Comparison of ENCODE assay signal across 9 cellular contexts in genomic region chr4:41661447-41662076, GRCh38.
DNase-seq lines count a peak whose midpoint lies in the region; ATAC-seq, FAIRE-seq and TF ChIP-seq lines count a peak whose summit lies in the region.
"Had no signal": no experiment of that assay in that cellular context is flagged by ENCODE, and none has a peak within 500 bp of the region (broad histone marks: within the 10 kb centered on the region; RNA-seq: fewer than 3 reads in every experiment).

No MANE protein-coding gene starts in this region.

- peak; percentile 70 for TF ChIP-seq CTCF in GM13976 (IDR thresholded peaks at IDR 0.05; ENCODE audit: borderline replicate concordance, control extremely low read depth, extremely low read depth, insufficient read depth, missing control alignments)
- peak; percentile 95 for TF ChIP-seq CTCF in RWPE1 (conservative IDR thresholded peaks at IDR 0.05; ENCODE audit: low read depth)
- TF ChIP-seq CTCF in GM12878 (IDR thresholded peaks at IDR 0.05 in 2 of 3, conservative IDR thresholded peaks at IDR 0.05 in 1 of 3; ENCODE audit: control insufficient read depth in 2 of 3, extremely low read depth in 1 of 3, insufficient read depth in 1 of 3, low read depth in 3 of 3, low read length in 3 of 3), result peak; percentile 83 to 92 (median 89)

- no peak overlapping the region for H3K27ac ChIP-seq in RWPE1
- no peak overlapping the region for H3K27ac ChIP-seq in GM12878 (ENCODE audit: control insufficient read depth, insufficient read depth)
- H3K27ac ChIP-seq in effector memory CD4-positive, alpha-beta T cell (ENCODE audit: insufficient read depth, low read length, poor library complexity, severe bottlenecking), result no peak overlapping the region

- DNase-seq in AG20443 (ENCODE audit: low spot score) (peak; percentile 75), GM13976 (ENCODE audit: low spot score) (peak; percentile 49), RWPE1 (ENCODE audit: low spot score) (peak; percentile 60), GM12878 (ENCODE audit: low read depth, low spot score) (no peak), iPS-NIHi11 (ENCODE audit: low spot score) (peak; percentile 52)
- DNase-seq in stimulated activated CD4-positive, alpha-beta T cell treated with anti-CD3 and anti-CD28 coated beads, Interleukin-12 subunit alpha, Interleukin-12 subunit beta, amount 100 ng/mL, for 4 hours, result peak; percentile 34
- DNase-seq in effector memory CD4-positive, alpha-beta T cell, result no peak

- no peaks in the 10 kb centered on the region for H3K9me3 ChIP-seq in GM12878 (replicated peaks; ENCODE audit: control insufficient read depth, insufficient read depth, low read length)
- no peaks in the 10 kb centered on the region for H3K9me3 ChIP-seq in effector memory CD4-positive, alpha-beta T cell (ENCODE audit: control insufficient read depth, low read length)

- ATAC-seq in GM12878, result peak; percentile 84
- ATAC-seq: naive thymus-derived CD4-positive, alpha-beta T cell had no signal

- no peak overlapping the region for H2AFZ ChIP-seq in GM12878 (ENCODE audit: control insufficient read depth, low read depth, low read length)

- no peak overlapping the region for H3K9ac ChIP-seq in GM12878 (ENCODE audit: control insufficient read depth, insufficient read depth, low read length)

- no peak for TF ChIP-seq POLR2A in GM12878 (IDR thresholded peaks at IDR 0.05; ENCODE audit: low read depth, low read length)

- H4K20me1 ChIP-seq in GM12878 (ENCODE audit: control insufficient read depth, insufficient read depth), result no peaks in the 10 kb centered on the region

- FAIRE-seq in GM12878 (lab: Jason Lieb, UNC), result peak; percentile 89

- H3K4me3 ChIP-seq in GM12878, result no peak overlapping the region
- no peak overlapping the region for H3K4me3 ChIP-seq in effector memory CD4-positive, alpha-beta T cell (ENCODE audit: insufficient read depth, low read depth, low read length, poor library complexity, severe bottlenecking)

- TF ChIP-seq EP300 in Ishikawa (IDR thresholded peaks at IDR 0.05; ENCODE audit: borderline replicate concordance) (no peak), GM12878 (IDR thresholded peaks at IDR 0.05; ENCODE audit: borderline replicate concordance in 1 of 2, control insufficient read depth in 1 of 2, low read depth in 2 of 2, low read length in 2 of 2) (no peak)

- H3K79me2 ChIP-seq in GM12878 (ENCODE audit: control insufficient read depth, insufficient read depth, low read length), result no peaks in the 10 kb centered on the region

- POLR2A ChIA-PET in RWPE1 (lab: Yijun Ruan, JAX; ENCODE audit: low non-redundant PET), result no interaction called here
- POLR2A ChIA-PET in GM12878 (lab: Charles Lee), result no interaction called here

- H3K27me3 ChIP-seq in GM12878 (replicated peaks in 1 of 2; ENCODE audit: control insufficient read depth in 2 of 2, insufficient read depth in 2 of 2, low read length in 1 of 2), result peaks cover 0 to 2% of the 10 kb centered on the region in 2 experiments; a peak in 1 of 4 replicates
- H3K27me3 ChIP-seq in effector memory CD4-positive, alpha-beta T cell (replicated peaks; ENCODE audit: control insufficient read depth, insufficient read depth, low read length, poor library complexity, severe bottlenecking), result no peaks in the 10 kb centered on the region

- BruUV-seq in GM12878 (replicated peaks; lab: Mats Ljungman, UMichigan), result no TSS peak

- SMC1A ChIA-PET in GM12878 (lab: Charles Lee; ENCODE audit: uncharacterized antibody, unreplicated experiment), result interaction anchor here (0.6 to 7.0 kb wide), 8 partner anchors 14 to 686 kb away, joined by 3 to 67 read pairs (median 3); no protein-coding TSS in a partner anchor

- RAD21 ChIA-PET in GM12878 (lab: Charles Lee; ENCODE audit: unreplicated experiment), result interaction anchor here (0.7 to 3.8 kb wide), 4 partner anchors 378 to 402 kb away, joined by 3 to 34 read pairs (median 3); no protein-coding TSS in a partner anchor

- no peaks in the 10 kb centered on the region for H3K36me3 ChIP-seq in GM12878 (ENCODE audit: control insufficient read depth in 2 of 2, insufficient read depth in 2 of 2, low read length in 1 of 2)
- H3K36me3 ChIP-seq in effector memory CD4-positive, alpha-beta T cell (ENCODE audit: control insufficient read depth, insufficient read depth, low read length), result no peaks in the 10 kb centered on the region

- CTCF ChIA-PET in RWPE1 (lab: Yijun Ruan, JAX) (interaction anchor here (0.5 to 3.1 kb wide), 14 partner anchors 10 to 470 kb away, joined by 3 to 29 read pairs (median 5); no protein-coding TSS in a partner anchor), GM12878 (lab: Yijun Ruan, JAX) (interaction anchor here (0.7 to 7.0 kb wide), 23 partner anchors 9 to 753 kb away, joined by 3 to 126 read pairs (median 4); no protein-coding TSS in a partner anchor)

- no peak overlapping the region for H3K4me2 ChIP-seq in GM12878 (ENCODE audit: control insufficient read depth, insufficient read depth)

- no peaks in the 10 kb centered on the region for H3K4me1 ChIP-seq in GM12878 (ENCODE audit: control insufficient read depth, insufficient read depth, low read length)
- no peaks in the 10 kb centered on the region for H3K4me1 ChIP-seq in effector memory CD4-positive, alpha-beta T cell (ENCODE audit: control insufficient read depth, insufficient read depth, low read length, poor library complexity, severe bottlenecking)

- intact Hi-C loops in GM12878 (cut with micrococcal nuclease; ENCODE audit: unreplicated experiment), result loop anchor here (1.0 to 10.0 kb wide), 2 partner anchors 380 to 727 kb away; no protein-coding TSS in a partner anchor

- 33% methylated on average over 6 of the region's 6 CpGs for WGBS in GM12878 (ENCODE audit: insufficient coverage, insufficient replicate concordance, low lambda C conversion rate, missing lambda C conversion rate)

- TF ChIP-seq RAD21 in Ishikawa (IDR thresholded peaks at IDR 0.05; ENCODE audit: low read depth), result peak; percentile 96
- peak; percentile 79 for TF ChIP-seq RAD21 in GM12878 (IDR thresholded peaks at IDR 0.05; ENCODE audit: insufficient read depth, low read depth, low read length)

- in situ Hi-C loops in GM13976 (cut with MboI; ENCODE audit: low sequenced_read_pairs, unreplicated experiment), result loop anchor here (10.0 kb wide), 1 partner anchor 377 kb away; no protein-coding TSS in a partner anchor
- in situ Hi-C loops in GM12878 (cut with MboI), result loop anchor here (25.0 kb wide), 1 partner anchor 749 kb away; no protein-coding TSS in a partner anchor

TF ChIP-seq in Ishikawa, 13 proteins besides CTCF, POLR2A, EP300 and RAD21 (continues in another document):
- TF ChIP-seq FOXM1 (IDR thresholded peaks at IDR 0.05; ENCODE audit: borderline replicate concordance, low read depth), result no peak
- TF ChIP-seq TEAD4 (IDR thresholded peaks at IDR 0.05), result no peak
- TF ChIP-seq, protein P1, sequence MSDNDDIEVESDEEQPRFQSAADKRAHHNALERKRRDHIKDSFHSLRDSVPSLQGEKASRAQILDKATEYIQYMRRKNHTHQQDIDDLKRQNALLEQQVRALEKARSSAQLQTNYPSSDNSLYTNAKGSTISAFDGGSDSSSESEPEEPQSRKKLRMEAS (IDR thresholded peaks at IDR 0.05), result no peak
- TF ChIP-seq EGR1 (IDR thresholded peaks at IDR 0.05), result no peak
- TF ChIP-seq TAF1 (IDR thresholded peaks at IDR 0.05; ENCODE audit: low read depth), result no peak
- no peak for TF ChIP-seq CREB1 (IDR thresholded peaks at IDR 0.05; ENCODE audit: low read depth)

TF ChIP-seq in GM12878, 131 proteins besides CTCF, POLR2A, EP300 and RAD21:
- TF ChIP-seq SMC3 (IDR thresholded peaks at IDR 0.05; ENCODE audit: borderline replicate concordance, low read length) (peak; percentile 84), CBX3 (IDR thresholded peaks at IDR 0.05; ENCODE audit: borderline replicate concordance, low read depth) (no peak), YY1 (IDR thresholded peaks at IDR 0.05; ENCODE audit: low read depth, low read length) (0 out of 2 replicates have a peak, but pooled peaks have one; percentile 13)
- TF ChIP-seq, protein P1 (IDR thresholded peaks at IDR 0.05; ENCODE audit: low read depth, low read length), result no peak
- TF ChIP-seq, protein P2, sequence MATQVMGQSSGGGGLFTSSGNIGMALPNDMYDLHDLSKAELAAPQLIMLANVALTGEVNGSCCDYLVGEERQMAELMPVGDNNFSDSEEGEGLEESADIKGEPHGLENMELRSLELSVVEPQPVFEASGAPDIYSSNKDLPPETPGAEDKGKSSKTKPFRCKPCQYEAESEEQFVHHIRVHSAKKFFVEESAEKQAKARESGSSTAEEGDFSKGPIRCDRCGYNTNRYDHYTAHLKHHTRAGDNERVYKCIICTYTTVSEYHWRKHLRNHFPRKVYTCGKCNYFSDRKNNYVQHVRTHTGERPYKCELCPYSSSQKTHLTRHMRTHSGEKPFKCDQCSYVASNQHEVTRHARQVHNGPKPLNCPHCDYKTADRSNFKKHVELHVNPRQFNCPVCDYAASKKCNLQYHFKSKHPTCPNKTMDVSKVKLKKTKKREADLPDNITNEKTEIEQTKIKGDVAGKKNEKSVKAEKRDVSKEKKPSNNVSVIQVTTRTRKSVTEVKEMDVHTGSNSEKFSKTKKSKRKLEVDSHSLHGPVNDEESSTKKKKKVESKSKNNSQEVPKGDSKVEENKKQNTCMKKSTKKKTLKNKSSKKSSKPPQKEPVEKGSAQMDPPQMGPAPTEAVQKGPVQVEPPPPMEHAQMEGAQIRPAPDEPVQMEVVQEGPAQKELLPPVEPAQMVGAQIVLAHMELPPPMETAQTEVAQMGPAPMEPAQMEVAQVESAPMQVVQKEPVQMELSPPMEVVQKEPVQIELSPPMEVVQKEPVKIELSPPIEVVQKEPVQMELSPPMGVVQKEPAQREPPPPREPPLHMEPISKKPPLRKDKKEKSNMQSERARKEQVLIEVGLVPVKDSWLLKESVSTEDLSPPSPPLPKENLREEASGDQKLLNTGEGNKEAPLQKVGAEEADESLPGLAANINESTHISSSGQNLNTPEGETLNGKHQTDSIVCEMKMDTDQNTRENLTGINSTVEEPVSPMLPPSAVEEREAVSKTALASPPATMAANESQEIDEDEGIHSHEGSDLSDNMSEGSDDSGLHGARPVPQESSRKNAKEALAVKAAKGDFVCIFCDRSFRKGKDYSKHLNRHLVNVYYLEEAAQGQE (IDR thresholded peaks at IDR 0.05; ENCODE audit: low read depth, low read length), result no peak

Comparison
In these comparisons a context has a peak if more than half of its experiments do, and no peak if none do; other contexts are left out.
1. DNase-seq: peak in AG20443 (single experiment), GM13976 (single experiment), RWPE1 (single experiment), iPS-NIHi11 (single experiment) and stimulated activated CD4-positive, alpha-beta T cell treated with anti-CD3 and anti-CD28 coated beads, Interleukin-12 subunit alpha, Interleukin-12 subunit beta, amount 100 ng/mL, for 4 hours (single experiment); none in GM12878 (single experiment) and effector memory CD4-positive, alpha-beta T cell (0 of 3).
2. Peak in every context shown above with its lines, with median percentiles within 50 percentile points of each other: CTCF ChIP-seq.